Comparison of ENCODE assay signal across 8 cellular contexts in genomic region chr15:90901799-90902655, GRCh38. TPM values are rescaled to one million over a fixed set of nuclear protein-coding genes. Genes with fewer than 3 reads are reported as not detected.
A peak's percentile ranks its signal among the peaks of the same experiment; 100 is the strongest.
DNase-seq lines count a peak whose midpoint lies in the region; ATAC-seq and TF ChIP-seq lines count a peak whose summit lies in the region.

No MANE protein-coding gene starts in this region.

- H3K9me3 ChIP-seq in SJSA1 (replicated peaks) = no peaks in the 10 kb centered on the region
- H3K9me3 ChIP-seq in thoracic aorta = no peaks in the 10 kb centered on the region

- H3K9me2 ChIP-seq in GM23338 (ENCODE audit: insufficient read depth) = no peaks in the 10 kb centered on the region

- H3K36me3 ChIP-seq in GM23338 (ENCODE audit: insufficient read depth) (no peaks in the 10 kb centered on the region), SJSA1 (peaks cover 18% of the 10 kb centered on the region), thoracic aorta (peaks cover 20% of the 10 kb centered on the region)

- peaks cover 24% of the 10 kb centered on the region for H3K27me3 ChIP-seq in GM23338 (ENCODE audit: insufficient read depth)
- H3K27me3 ChIP-seq in SJSA1 (replicated peaks) = no peaks in the 10 kb centered on the region
- H3K27me3 ChIP-seq in thoracic aorta (replicated peaks; ENCODE audit: insufficient read depth) = no peaks in the 10 kb centered on the region

- H3K4me3 Mint-ChIP-seq in GM23338 (peak overlapping the region; percentile 86), osteocyte (ENCODE audit: unreplicated experiment) (peak overlapping the region; percentile 80)

- peak overlapping the region; percentile 79 for H3K4me2 ChIP-seq in GM23338

- H3K9me3 Mint-ChIP-seq in GM23338 (no peaks in the 10 kb centered on the region; the same call in 2 of the 3 replicates), osteocyte (ENCODE audit: unreplicated experiment) (no peaks in the 10 kb centered on the region)

- H4K20me1 ChIP-seq in GM23338 (replicated peaks; ENCODE audit: insufficient read depth) = no peaks in the 10 kb centered on the region

- peaks cover 15% of the 10 kb centered on the region for H3F3A ChIP-seq in GM23338 (replicated peaks; ENCODE audit: low read depth)

- H3K79me2 ChIP-seq in GM23338 (replicated peaks; ENCODE audit: insufficient read depth) = no peaks in the 10 kb centered on the region

- H3K27ac ChIP-seq in GM23338 (ENCODE audit: low read depth) (peak overlapping the region; percentile 27; the same call in 1 of the 2 replicates), SJSA1 (peak overlapping the region; percentile 29; the same call in 1 of the 2 replicates), thoracic aorta (peak overlapping the region; percentile 80 to 86)

- H3K27me3 Mint-ChIP-seq in GM23338 (ENCODE audit: insufficient read depth, low read depth, poor library complexity) (peaks cover 24% of the 10 kb centered on the region), osteocyte (ENCODE audit: unreplicated experiment) (no peaks in the 10 kb centered on the region)

- H3K4me3 ChIP-seq in GM23338 (peak overlapping the region; percentile 83), SJSA1 (peak overlapping the region; percentile 67), thoracic aorta (peak overlapping the region; percentile 76)

- H2AFZ ChIP-seq in GM23338 = peak overlapping the region; percentile 85

- TF ChIP-seq CTCF in GM23338 (conservative IDR thresholded peaks at IDR 0.05; ENCODE audit: low read depth in 2 of 2) = peak; percentile 63 to 79
- peak; percentile 83 for TF ChIP-seq CTCF in osteocyte (IDR thresholded peaks at IDR 0.05)
- TF ChIP-seq CTCF in thoracic aorta (IDR thresholded peaks at IDR 0.05) = peak; percentile 62

- DNase-seq in GM04503 (ENCODE audit: low read depth) (peak; percentile 39), GM23338 (ENCODE audit: low spot score) (peak; percentile 87), Kasumi-1 (lab: John Stamatoyannopoulos, UW) (peak; percentile 84 to 92), SJSA1 (ENCODE audit: low read depth in 1 of 2, low spot score in 2 of 2) (peak; percentile 74 to 88), glomerular endothelial cell (ENCODE audit: extremely low read depth, low read depth, low spot score) (peak; percentile 23), osteocyte (ENCODE audit: extremely low spot score, unreplicated experiment) (peak; percentile 94), thoracic aorta (ENCODE audit: low spot score) (no peak)
- peak; percentile 68 for DNase-seq in activated naive CD4-positive, alpha-beta T cell treated with anti-CD3 and anti-CD28 coated beads, Interleukin-2, amount 50 U/mL, for 16 hours

- H3K36me3 Mint-ChIP-seq in GM23338 (ENCODE audit: low read depth) (peaks cover 8% of the 10 kb centered on the region), osteocyte (ENCODE audit: unreplicated experiment) (peaks cover 10% of the 10 kb centered on the region)

- H3K4me1 Mint-ChIP-seq in GM23338 = peaks cover 15% of the 10 kb centered on the region
- H3K4me1 Mint-ChIP-seq in osteocyte (ENCODE audit: unreplicated experiment) = peaks cover 18% of the 10 kb centered on the region

- H3K27ac Mint-ChIP-seq in GM23338 = no peak overlapping the region
- H3K27ac Mint-ChIP-seq in osteocyte (ENCODE audit: unreplicated experiment) = peak overlapping the region; percentile 90

- H3K4me1 ChIP-seq in GM23338 (ENCODE audit: insufficient read depth) (peaks cover 18% of the 10 kb centered on the region), SJSA1 (replicated peaks) (peaks cover 17% of the 10 kb centered on the region), thoracic aorta (ENCODE audit: control insufficient read depth in 1 of 2, low read depth in 2 of 2) (peaks cover 15 to 19% of the 10 kb centered on the region in 2 donors)

- ATAC-seq in GM23338 (peak; percentile 75), thoracic aorta (ENCODE audit: insufficient number of reproducible peaks, low FRiP score, low read depth) (peak; percentile 27)

TF ChIP-seq in GM23338, 12 proteins besides CTCF, POLR2A, EP300 and RAD21:
- TF ChIP-seq ZNF114 (CRISPR knock-in tag; IDR thresholded peaks at IDR 0.05) = no peak

RNA-seq across cellular contexts. Expression of gene MAN2A2, which starts 1.1 kb away (rescaled TPM):
- 3.5 and 17.1 TPM in 2 replicates for total RNA-seq in GM23338 (2014; rRNA removed; shearing (Covaris generic))
- polyA plus RNA-seq in GM23338 (2016; fragmentation: Nextera tagmentation; extraction: Ambion mirVana) = 8.0 and 8.2 TPM in 2 replicates
- total RNA-seq in SJSA1 (2014; rRNA removed; shearing (Covaris generic)) = 0.85 and 3.9 TPM in 2 replicates
- 42.3 and 54.5 TPM in 2 replicates for total RNA-seq in glomerular endothelial cell
- total RNA-seq in osteocyte = 65.2 and 70.0 TPM in 2 replicates
- total RNA-seq in thoracic aorta = 10 to 100 TPM; 59.7 to 68.4 TPM

RNA-seq across cellular contexts. Expression of gene FES, which starts 17.7 kb away (rescaled TPM):
- total RNA-seq in GM23338 (2014; rRNA removed; shearing (Covaris generic)) = 14.4 and 18.6 TPM in 2 replicates
- polyA plus RNA-seq in GM23338 (2016; fragmentation: Nextera tagmentation; extraction: Ambion mirVana) = 2.7 and 3.1 TPM in 2 replicates
- 0.16 TPM in 1 of 2 replicates, not detected in the other for total RNA-seq in SJSA1 (2014; rRNA removed; shearing (Covaris generic))
- 91.5 and 107 TPM in 2 replicates for total RNA-seq in glomerular endothelial cell
- 2.2 and 2.5 TPM in 2 replicates for total RNA-seq in osteocyte
- 10 to 100 TPM; 54.2 to 86.3 TPM for total RNA-seq in thoracic aorta

RNA-seq across cellular contexts. Expression of gene HDDC3, which starts 30.3 kb away (rescaled TPM):
- 9.1 and 19.0 TPM in 2 replicates for total RNA-seq in GM23338 (2014; rRNA removed; shearing (Covaris generic))
- polyA plus RNA-seq in GM23338 (2016; fragmentation: Nextera tagmentation; extraction: Ambion mirVana) = 16.0 and 17.4 TPM in 2 replicates
- total RNA-seq in SJSA1 (2014; rRNA removed; shearing (Covaris generic)) = 4.9 and 10.0 TPM in 2 replicates
- total RNA-seq in glomerular endothelial cell = 15.7 and 26.7 TPM in 2 replicates
- 9.5 and 11.4 TPM in 2 replicates for total RNA-seq in osteocyte
- total RNA-seq in thoracic aorta = 10 to 100 TPM; 11.5 to 13.1 TPM

RNA-seq across cellular contexts. Expression of gene UNC45A, which starts 33.1 kb away (rescaled TPM):
- total RNA-seq in GM23338 (2014; rRNA removed; shearing (Covaris generic)) = 86.8 and 87.5 TPM in 2 replicates
- polyA plus RNA-seq in GM23338 (2016; fragmentation: Nextera tagmentation; extraction: Ambion mirVana) = 35.9 and 40.2 TPM in 2 replicates
- total RNA-seq in SJSA1 (2014; rRNA removed; shearing (Covaris generic)) = 67.9 and 75.5 TPM in 2 replicates
- total RNA-seq in glomerular endothelial cell (80.6 and 95.3 TPM in 2 replicates), osteocyte (83.0 and 83.5 TPM in 2 replicates), thoracic aorta (10 to 100 TPM; 54.0 to 65.5 TPM)

RNA-seq across cellular contexts. Expression of gene FURIN, which starts 33.6 kb away (rescaled TPM):
- 15.7 and 20.9 TPM in 2 replicates for total RNA-seq in GM23338 (2014; rRNA removed; shearing (Covaris generic))
- 6.3 and 7.4 TPM in 2 replicates for polyA plus RNA-seq in GM23338 (2016; fragmentation: Nextera tagmentation; extraction: Ambion mirVana)
- total RNA-seq in SJSA1 (2014; rRNA removed; shearing (Covaris generic)) = 75.0 and 92.8 TPM in 2 replicates
- 137 and 177 TPM in 2 replicates for total RNA-seq in glomerular endothelial cell
- 96.2 and 98.3 TPM in 2 replicates for total RNA-seq in osteocyte
- total RNA-seq in thoracic aorta = 10 to 100 TPM; 78.4 to 89.7 TPM

Comparison
In these comparisons a context has a peak if more than half of its experiments do, and no peak if none do; other contexts are left out.
1. H3K27ac ChIP-seq: peak in every context shown above with its lines; median percentile 83 in thoracic aorta; 29 in SJSA1; 27 in GM23338.